In genomic region chr15:31365032-31365654, GRCh38 we compare ENCODE assay signal across 9 cellular contexts. TPM values are rescaled to one million over a fixed set of nuclear protein-coding genes. Genes with fewer than 3 reads are reported as not detected.
DNase-seq lines count a peak whose midpoint lies in the region; ATAC-seq, FAIRE-seq and TF ChIP-seq lines count a peak whose summit lies in the region.
"Had no signal": no experiment of that assay in that cellular context is flagged by ENCODE, and none has a peak within 500 bp of the region (broad histone marks: within the 10 kb centered on the region; RNA-seq: fewer than 3 reads in every experiment).

No MANE protein-coding gene starts in this region.

- no peaks in the 10 kb centered on the region for H3K36me3 ChIP-seq in skeletal muscle tissue (ENCODE audit: control insufficient read depth in 3 of 3, insufficient read depth in 3 of 3, low read length in 3 of 3)
- H3K36me3 ChIP-seq: SJCRH30 had no signal

- ATAC-seq in WTC11 (no peak), HG03045 (IDR thresholded peaks at IDR 0.05; ENCODE audit: unreplicated experiment) (no peak), HG03175 (IDR thresholded peaks at IDR 0.05; ENCODE audit: unreplicated experiment) (no peak)

- FAIRE-seq in GM19239 (lab: Jason Lieb, UNC) = peak; percentile 26

- no peaks in the 10 kb centered on the region for H3K27me3 ChIP-seq in skeletal muscle tissue (ENCODE audit: control insufficient read depth in 3 of 3, insufficient read depth in 3 of 3, low read length in 3 of 3)
- H3K27me3 ChIP-seq: SJCRH30 had no signal

- peak overlapping the region; percentile 90 for H3K27ac ChIP-seq in skeletal muscle tissue (ENCODE audit: low read depth, low read length)
- H3K27ac ChIP-seq: SJCRH30 had no signal

- H3K9ac ChIP-seq in skeletal muscle tissue (ENCODE audit: low read depth in 1 of 3, low read length in 3 of 3) = peak overlapping the region; percentile 48 to 83 (median 48)

- peaks cover 92% of the 10 kb centered on the region for H3K4me1 Mint-ChIP-seq in WTC11
- H3K4me1 Mint-ChIP-seq in glutamatergic neuron (ENCODE audit: low read depth, unreplicated experiment) = peaks cover 72% of the 10 kb centered on the region

- H3K27me3 Mint-ChIP-seq in WTC11 (ENCODE audit: low read depth) (no peaks in the 10 kb centered on the region), glutamatergic neuron (ENCODE audit: unreplicated experiment) (peaks cover 18% of the 10 kb centered on the region)

- H3K4me3 ChIP-seq in skeletal muscle tissue (ENCODE audit: low read length in 3 of 3) = peak overlapping the region; percentile 16 to 60 (median 56)
- H3K4me3 ChIP-seq: SJCRH30 had no signal

- H3K9me3 ChIP-seq in skeletal muscle tissue (ENCODE audit: control insufficient read depth in 3 of 3, low read length in 3 of 3) = no peaks in the 10 kb centered on the region

- CTCF ChIA-PET in WTC11 (lab: Charles Lee) = interaction anchor here (0.8 to 3.9 kb wide), 19 partner anchors 11 to 665 kb away, joined by 3 to 66 read pairs (median 6); partner anchors contain the start of genes CHRNA7 and KLF13

- peak overlapping the region; percentile 16; the same call in 1 of the 2 replicates for H3K4me3 Mint-ChIP-seq in WTC11
- peak overlapping the region; percentile 67 for H3K4me3 Mint-ChIP-seq in glutamatergic neuron (ENCODE audit: unreplicated experiment)

- POLR2A ChIA-PET in WTC11 (lab: Charles Lee) = interaction anchor here (1.0 to 2.0 kb wide), 2 partner anchors 39 to 70 kb away, joined by 3 to 5 read pairs; partner anchors contain the start of gene KLF13

- DNase-seq in GM19239 (ENCODE audit: insufficient read length, low spot score) (no peak), WTC11 (ENCODE audit: low spot score) (no peak), glutamatergic neuron (no peak), NCI-H345 (lab: John Stamatoyannopoulos, UW) (no peak), islet precursor cell (no peak)
- DNase-seq: SJCRH30 had no signal

- H3K27ac Mint-ChIP-seq in WTC11 = no peak overlapping the region
- H3K27ac Mint-ChIP-seq in glutamatergic neuron (ENCODE audit: unreplicated experiment) = no peak overlapping the region

- H3K9me3 Mint-ChIP-seq in WTC11 (peaks cover 5% of the 10 kb centered on the region; the same call in 1 of the 2 replicates), glutamatergic neuron (ENCODE audit: unreplicated experiment) (peaks cover 22% of the 10 kb centered on the region)

- peaks cover 75 to 85% (median 78%) of the 10 kb centered on the region in 3 donors for H3K4me1 ChIP-seq in skeletal muscle tissue (ENCODE audit: control insufficient read depth in 3 of 3, insufficient read depth in 3 of 3, low read length in 3 of 3)

- H3K36me3 Mint-ChIP-seq in WTC11 = peaks cover 5% of the 10 kb centered on the region; the same call in 1 of the 2 replicates
- no peaks in the 10 kb centered on the region for H3K36me3 Mint-ChIP-seq in glutamatergic neuron (ENCODE audit: unreplicated experiment)

- TF ChIP-seq CTCF in WTC11 (IDR thresholded peaks at IDR 0.05) (no peak), glutamatergic neuron (IDR thresholded peaks at IDR 0.05; ENCODE audit: partially characterized antibody, unreplicated experiment) (no peak)

TF ChIP-seq in WTC11, 78 proteins besides CTCF, POLR2A, EP300 and RAD21:
- TF ChIP-seq TCF7 (CRISPR knock-in tag; IDR thresholded peaks at IDR 0.05; ENCODE audit: low read depth) (no peak), CDX4 (CRISPR knock-in tag; IDR thresholded peaks at IDR 0.05; ENCODE audit: borderline replicate concordance) (no peak), FOXP4 (CRISPR knock-in tag; IDR thresholded peaks at IDR 0.05) (no peak), E2F1 (CRISPR knock-in tag; IDR thresholded peaks at IDR 0.05) (no peak), TEAD4 (CRISPR knock-in tag; IDR thresholded peaks at IDR 0.05) (no peak), MAX (CRISPR knock-in tag; IDR thresholded peaks at IDR 0.05) (no peak), ZBTB43 (CRISPR knock-in tag; IDR thresholded peaks at IDR 0.05) (no peak), NR3C1 (CRISPR knock-in tag; conservative IDR thresholded peaks at IDR 0.05; ENCODE audit: low read depth) (no peak), ETV6 (CRISPR knock-in tag; IDR thresholded peaks at IDR 0.05) (no peak), USF2 (CRISPR knock-in tag; IDR thresholded peaks at IDR 0.05) (no peak), TP53 (CRISPR knock-in tag; IDR thresholded peaks at IDR 0.05) (no peak), ELF4 (CRISPR knock-in tag; IDR thresholded peaks at IDR 0.05; ENCODE audit: low read depth) (no peak), ZNF121 (CRISPR knock-in tag; IDR thresholded peaks at IDR 0.05) (no peak)

RNA-seq across cellular contexts. Expression of gene KLF13, which starts 38.5 kb away (rescaled TPM):
- 36.9 to 38.1 TPM (median 37.2 TPM) in 3 replicates for total RNA-seq in WTC11 (2021)
- 141 TPM for total RNA-seq in glutamatergic neuron (ENCODE audit: unreplicated experiment)
- total RNA-seq in skeletal muscle tissue = 20.4 TPM
